In the genomic region with DNA sequence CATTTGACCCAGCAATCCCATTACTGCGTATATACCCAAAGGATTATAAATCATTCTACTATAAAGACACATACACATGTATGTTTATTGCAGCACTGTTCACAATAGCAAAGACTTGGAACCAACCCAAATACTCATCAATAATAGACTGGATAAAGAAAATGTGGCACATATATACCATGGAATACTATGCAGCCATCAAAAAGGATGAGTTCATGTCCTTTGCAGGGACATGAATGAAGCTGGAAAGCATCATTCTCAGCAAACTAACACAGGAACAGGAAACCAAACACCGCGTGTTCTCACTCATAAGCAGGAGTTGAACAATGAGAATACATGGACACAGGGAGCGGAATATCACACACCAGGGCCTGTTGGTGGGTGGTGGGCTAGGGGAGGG, we compare ENCODE assay signal across 5 cellular contexts.
DNase-seq lines count a peak whose midpoint lies in the region; TF ChIP-seq lines count a peak whose summit lies in the region.
"Not testable (repeated sequence)": the region's sequence is repeated elsewhere in the genome, so short reads cannot be mapped to it uniquely, and the experiment has no call there.

No MANE protein-coding gene starts in this region.

- H3K4me3 ChIP-seq in HEK293 (ENCODE audit: low read depth, low read length) = not testable (repeated sequence)

- not testable (repeated sequence) for H3K27ac ChIP-seq in HEK293 (ENCODE audit: extremely low read depth, low read depth, low read length)

- peaks cover 17% of the 10 kb centered on the region for H3K36me3 Mint-ChIP-seq in glutamatergic neuron (ENCODE audit: unreplicated experiment)
- peaks cover 30% of the 10 kb centered on the region for H3K36me3 Mint-ChIP-seq in neural crest cell (ENCODE audit: low read depth)
- peaks cover 17% of the 10 kb centered on the region for H3K36me3 Mint-ChIP-seq in progenitor cell of endocrine pancreas (ENCODE audit: insufficient read depth)
- not testable (repeated sequence) for H3K36me3 Mint-ChIP-seq in type B pancreatic cell

- not testable (repeated sequence) for H3K4me1 ChIP-seq in HEK293 (ENCODE audit: control insufficient read depth, insufficient read depth, low read length)

- not testable (repeated sequence) for TF ChIP-seq CTCF in HEK293 (tag by site-specific recombination; IDR thresholded peaks at IDR 0.05); glutamatergic neuron (IDR thresholded peaks at IDR 0.05; ENCODE audit: partially characterized antibody, unreplicated experiment); neural crest cell (conservative IDR thresholded peaks at IDR 0.05); progenitor cell of endocrine pancreas (IDR thresholded peaks at IDR 0.05; ENCODE audit: unreplicated experiment); type B pancreatic cell (conservative IDR thresholded peaks at IDR 0.05)

- POLR2A ChIA-PET in HEK293 (lab: Yijun Ruan, JAX) = not testable (repeated sequence)

- H3K9me3 Mint-ChIP-seq in glutamatergic neuron (ENCODE audit: unreplicated experiment); type B pancreatic cell: not testable (repeated sequence)
- peaks cover 20% of the 10 kb centered on the region for H3K9me3 Mint-ChIP-seq in neural crest cell
- peaks cover 39% of the 10 kb centered on the region for H3K9me3 Mint-ChIP-seq in progenitor cell of endocrine pancreas (ENCODE audit: low read depth)

- CTCF ChIA-PET in HEK293 (lab: Yijun Ruan, JAX) = not testable (repeated sequence)

- H3K4me3 Mint-ChIP-seq in glutamatergic neuron (ENCODE audit: unreplicated experiment) (peak overlapping the region; percentile 23), neural crest cell (peak overlapping the region; percentile 75), progenitor cell of endocrine pancreas (ENCODE audit: low read depth) (peak overlapping the region; percentile 17), type B pancreatic cell (peak overlapping the region; percentile 69)

- not testable (repeated sequence) for H3K27me3 Mint-ChIP-seq in glutamatergic neuron (ENCODE audit: unreplicated experiment); neural crest cell (ENCODE audit: low read depth); progenitor cell of endocrine pancreas; type B pancreatic cell

- not testable (repeated sequence) for H3K9me3 ChIP-seq in HEK293 (ENCODE audit: control insufficient read depth, insufficient read depth, low read depth, low read length)

- not testable (repeated sequence) for H3K4me1 Mint-ChIP-seq in glutamatergic neuron (ENCODE audit: low read depth, unreplicated experiment); neural crest cell; progenitor cell of endocrine pancreas (ENCODE audit: low read depth); type B pancreatic cell (ENCODE audit: unreplicated experiment)

- DNase-seq in glutamatergic neuron; neural crest cell (ENCODE audit: low read depth, low spot score); progenitor cell of endocrine pancreas (ENCODE audit: low spot score, unreplicated experiment); type B pancreatic cell (ENCODE audit: extremely low spot score, unreplicated experiment): not testable (repeated sequence)

- not testable (repeated sequence) for H3K36me3 ChIP-seq in HEK293 (ENCODE audit: control insufficient read depth in 2 of 2, insufficient read depth in 1 of 2, low read length in 2 of 2)

- not testable (repeated sequence) for H3K27ac Mint-ChIP-seq in glutamatergic neuron (ENCODE audit: unreplicated experiment); neural crest cell (ENCODE audit: unreplicated experiment); type B pancreatic cell
- peak overlapping the region; percentile 59 for H3K27ac Mint-ChIP-seq in progenitor cell of endocrine pancreas

TF ChIP-seq in HEK293, 187 proteins besides CTCF, POLR2A, EP300 and RAD21:
- TF ChIP-seq ZNF146 (tag by site-specific recombination; IDR thresholded peaks at IDR 0.05) = peak; percentile 77

Comparison
In these comparisons a context has a peak if more than half of its experiments do, and no peak if none do; other contexts are left out.
1. H3K4me3 Mint-ChIP-seq: peak in every context shown above with its lines; median percentile 75 in neural crest cell; 69 in type B pancreatic cell; 23 in glutamatergic neuron; 17 in progenitor cell of endocrine pancreas.